ENCODE assay signal across 2 cellular contexts in the genomic region with DNA sequence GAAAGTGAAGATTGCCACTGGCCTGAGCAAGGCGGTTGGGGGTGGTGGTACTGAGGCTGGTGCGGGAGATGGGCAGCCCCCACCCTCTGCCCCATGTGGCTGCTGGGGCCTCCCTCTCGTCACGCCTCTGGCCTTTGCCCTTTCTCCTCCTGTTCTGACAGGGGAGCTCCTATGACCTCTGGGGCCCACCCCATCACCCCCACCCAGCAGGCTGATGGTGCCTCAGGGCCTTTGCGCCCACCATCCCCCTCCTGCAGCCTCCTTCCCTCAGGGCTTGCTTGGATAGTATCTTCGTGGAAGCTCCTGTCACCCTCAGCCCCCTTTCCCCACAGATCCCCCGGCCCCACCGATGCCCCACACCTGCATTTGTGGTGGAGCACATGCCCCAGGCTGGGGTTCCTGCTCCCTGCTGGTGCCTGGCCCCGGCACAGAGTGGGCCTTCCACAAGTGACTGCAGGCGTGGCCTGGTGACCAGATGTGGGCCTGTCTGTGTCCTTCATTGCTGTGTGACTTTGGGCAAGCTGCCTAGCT.
TF ChIP-seq lines count a peak whose summit lies in the region.

No MANE protein-coding gene starts in this region.

TF ChIP-seq in SK-N-SH, 30 proteins besides CTCF, POLR2A, EP300 and RAD21 (continued from another document):
- TF ChIP-seq RXRA (IDR thresholded peaks at IDR 0.05; ENCODE audit: borderline replicate concordance, low read depth) (no peak), FOXM1 (IDR thresholded peaks at IDR 0.05; ENCODE audit: low read depth) (no peak), CHD2 (IDR thresholded peaks at IDR 0.05; ENCODE audit: low read length, partially characterized antibody) (no peak), EZH2phosphoT487 (IDR thresholded peaks at IDR 0.05; ENCODE audit: borderline replicate concordance, low read depth) (no peak)
- TF ChIP-seq, protein P1, sequence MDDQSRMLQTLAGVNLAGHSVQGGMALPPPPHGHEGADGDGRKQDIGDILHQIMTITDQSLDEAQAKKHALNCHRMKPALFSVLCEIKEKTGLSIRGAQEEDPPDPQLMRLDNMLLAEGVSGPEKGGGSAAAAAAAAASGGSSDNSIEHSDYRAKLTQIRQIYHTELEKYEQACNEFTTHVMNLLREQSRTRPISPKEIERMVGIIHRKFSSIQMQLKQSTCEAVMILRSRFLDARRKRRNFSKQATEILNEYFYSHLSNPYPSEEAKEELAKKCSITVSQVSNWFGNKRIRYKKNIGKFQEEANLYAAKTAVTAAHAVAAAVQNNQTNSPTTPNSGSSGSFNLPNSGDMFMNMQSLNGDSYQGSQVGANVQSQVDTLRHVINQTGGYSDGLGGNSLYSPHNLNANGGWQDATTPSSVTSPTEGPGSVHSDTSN (IDR thresholded peaks at IDR 0.05): no peak

TF ChIP-seq in SK-N-SH treated with all-trans-retinoic acid at 6 μM for 48 hours, 23 proteins besides CTCF, POLR2A, EP300 and RAD21 (continued from another document):
- TF ChIP-seq, protein P2, sequence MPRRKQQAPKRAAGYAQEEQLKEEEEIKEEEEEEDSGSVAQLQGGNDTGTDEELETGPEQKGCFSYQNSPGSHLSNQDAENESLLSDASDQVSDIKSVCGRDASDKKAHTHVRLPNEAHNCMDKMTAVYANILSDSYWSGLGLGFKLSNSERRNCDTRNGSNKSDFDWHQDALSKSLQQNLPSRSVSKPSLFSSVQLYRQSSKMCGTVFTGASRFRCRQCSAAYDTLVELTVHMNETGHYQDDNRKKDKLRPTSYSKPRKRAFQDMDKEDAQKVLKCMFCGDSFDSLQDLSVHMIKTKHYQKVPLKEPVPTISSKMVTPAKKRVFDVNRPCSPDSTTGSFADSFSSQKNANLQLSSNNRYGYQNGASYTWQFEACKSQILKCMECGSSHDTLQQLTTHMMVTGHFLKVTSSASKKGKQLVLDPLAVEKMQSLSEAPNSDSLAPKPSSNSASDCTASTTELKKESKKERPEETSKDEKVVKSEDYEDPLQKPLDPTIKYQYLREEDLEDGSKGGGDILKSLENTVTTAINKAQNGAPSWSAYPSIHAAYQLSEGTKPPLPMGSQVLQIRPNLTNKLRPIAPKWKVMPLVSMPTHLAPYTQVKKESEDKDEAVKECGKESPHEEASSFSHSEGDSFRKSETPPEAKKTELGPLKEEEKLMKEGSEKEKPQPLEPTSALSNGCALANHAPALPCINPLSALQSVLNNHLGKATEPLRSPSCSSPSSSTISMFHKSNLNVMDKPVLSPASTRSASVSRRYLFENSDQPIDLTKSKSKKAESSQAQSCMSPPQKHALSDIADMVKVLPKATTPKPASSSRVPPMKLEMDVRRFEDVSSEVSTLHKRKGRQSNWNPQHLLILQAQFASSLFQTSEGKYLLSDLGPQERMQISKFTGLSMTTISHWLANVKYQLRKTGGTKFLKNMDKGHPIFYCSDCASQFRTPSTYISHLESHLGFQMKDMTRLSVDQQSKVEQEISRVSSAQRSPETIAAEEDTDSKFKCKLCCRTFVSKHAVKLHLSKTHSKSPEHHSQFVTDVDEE (CRISPR knock-in tag; IDR thresholded peaks at IDR 0.05): no peak
- TF ChIP-seq PPARA (CRISPR knock-in tag; IDR thresholded peaks at IDR 0.05; ENCODE audit: borderline replicate concordance) (no peak), ZC3H10 (CRISPR knock-in tag; IDR thresholded peaks at IDR 0.05) (no peak), TOX (CRISPR knock-in tag; IDR thresholded peaks at IDR 0.05; ENCODE audit: borderline replicate concordance) (no peak)
